ENCODE assay signal across 9 cellular contexts in the genomic region with DNA sequence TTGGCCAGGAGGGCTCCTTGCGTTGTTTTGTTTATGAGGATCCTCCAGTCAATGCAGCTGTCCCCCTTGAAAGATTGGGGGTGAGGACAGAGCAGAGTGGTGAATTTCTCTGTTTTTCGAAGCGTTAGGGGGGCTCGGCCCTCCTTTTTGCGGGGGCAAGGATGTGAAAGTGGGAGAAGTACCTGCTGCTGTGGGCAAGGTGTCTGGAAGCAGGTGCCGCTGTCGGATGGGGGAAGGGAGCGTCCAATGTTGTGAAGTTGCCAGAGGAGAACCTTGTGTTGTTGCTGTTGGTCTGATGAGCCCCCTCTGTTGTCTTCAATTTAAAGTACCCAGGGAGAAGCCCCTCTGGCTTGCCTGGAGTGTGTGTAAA. TPM values are rescaled to one million over a fixed set of nuclear protein-coding genes. Genes with fewer than 3 reads are reported as not detected.
DNase-seq lines count a peak whose midpoint lies in the region; TF ChIP-seq lines count a peak whose summit lies in the region.
"Had no signal": no experiment of that assay in that cellular context is flagged by ENCODE, and none has a peak within 500 bp of the region (broad histone marks: within the 10 kb centered on the region; RNA-seq: fewer than 3 reads in every experiment).

No MANE protein-coding gene starts in this region.

- H3K27me3 ChIP-seq in neural progenitor cell: peaks cover 39% of the 10 kb centered on the region

- H3K4me3 Mint-ChIP-seq in CD14-positive monocyte: peak overlapping the region; percentile 56 to 93
- H3K4me3 Mint-ChIP-seq in neural progenitor cell: peak overlapping the region; percentile 92

- peak overlapping the region; percentile 98 for H3K4me2 ChIP-seq in neural progenitor cell
- H3K4me2 ChIP-seq: KMS-11 had no signal

- TF ChIP-seq CTCF in CD14-positive monocyte (IDR thresholded peaks at IDR 0.05) (no peak), epithelial cell of esophagus (IDR thresholded peaks at IDR 0.05; ENCODE audit: insufficient read depth, low read depth, low read length, missing control alignments) (no peak), neural progenitor cell (IDR thresholded peaks at IDR 0.05) (no peak)

- H3K36me3 Mint-ChIP-seq in CD14-positive monocyte (no peaks in the 10 kb centered on the region), neural progenitor cell (no peaks in the 10 kb centered on the region)

- H3K27ac Mint-ChIP-seq in CD14-positive monocyte (peak overlapping the region in 1 of 7 donors; percentile 43), neural progenitor cell (no peak overlapping the region)

- H3K27me3 Mint-ChIP-seq in CD14-positive monocyte (ENCODE audit: low read depth in 3 of 3) (peaks cover 26 to 41% (median 32%) of the 10 kb centered on the region in 3 donors), neural progenitor cell (ENCODE audit: insufficient read depth, low read depth) (no peaks in the 10 kb centered on the region)

- H3K4me1 ChIP-seq in neural progenitor cell: no peaks in the 10 kb centered on the region

- no peaks in the 10 kb centered on the region for H4K20me1 ChIP-seq in neural progenitor cell (ENCODE audit: low read depth)

- H3K36me3 ChIP-seq in neural progenitor cell: no peaks in the 10 kb centered on the region

- peak overlapping the region; percentile 56 for H3K4me3 ChIP-seq in epithelial cell of esophagus (ENCODE audit: low read length)
- peak overlapping the region; percentile 80 for H3K4me3 ChIP-seq in neural progenitor cell

- H3K27ac ChIP-seq in neural progenitor cell: no peak overlapping the region
- H3K27ac ChIP-seq: KMS-11 had no signal

- H3K79me2 ChIP-seq in neural progenitor cell (ENCODE audit: low read depth): no peaks in the 10 kb centered on the region

- DNase-seq in CD14-positive monocyte (ENCODE audit: low spot score) (no peak), NCI-H2171 (lab: John Stamatoyannopoulos, UW) (peak; percentile 6), epithelial cell of esophagus (ENCODE audit: low read depth) (peak; percentile 14), neural progenitor cell (ENCODE audit: low spot score) (peak; percentile 25), HPDE6-E6E7 (ENCODE audit: extremely low spot score) (no peak), NCI-H187 (lab: John Stamatoyannopoulos, UW) (no peak)
- no peak for DNase-seq in activated CD4-positive, CD25-positive, alpha-beta regulatory T cell (lab: John Stamatoyannopoulos, UW)
- DNase-seq in stimulated activated naive CD4-positive, alpha-beta T cell treated with Interleukin-2 at 50 U/mL for 16 hours (lab: John Stamatoyannopoulos, UW): no peak

- no peaks in the 10 kb centered on the region for H3K9me3 ChIP-seq in neural progenitor cell (ENCODE audit: low read depth)

- H3K9ac ChIP-seq in neural progenitor cell: no peak overlapping the region
- H3K9ac ChIP-seq: KMS-11 had no signal

- peak overlapping the region; percentile 100 for H2AFZ ChIP-seq in neural progenitor cell (replicated peaks)

- no peaks in the 10 kb centered on the region for H3F3A ChIP-seq in neural progenitor cell (ENCODE audit: low read depth)

- H3K4me1 Mint-ChIP-seq in CD14-positive monocyte (peaks cover 12% of the 10 kb centered on the region), neural progenitor cell (peaks cover 3% of the 10 kb centered on the region)

- peaks cover 0 to 5% (median 0%) of the 10 kb centered on the region in 7 donors for H3K9me3 Mint-ChIP-seq in CD14-positive monocyte
- H3K9me3 Mint-ChIP-seq in neural progenitor cell: no peaks in the 10 kb centered on the region

- intact Hi-C loops in CD14-positive monocyte (cut with micrococcal nuclease): no loop called here

RNA-seq across cellular contexts. Expression of a gene that starts 0.6 kb away (rescaled TPM):
- polyA plus RNA-seq in CD14-positive monocyte: not detected
- 2.7 and 6.1 TPM in 2 replicates for total RNA-seq in neural progenitor cell (ENCODE audit: low replicate concordance)

Comparison
In these comparisons a context has a peak if more than half of its experiments do, and no peak if none do; other contexts are left out.
1. DNase-seq: peak in NCI-H2171 (single experiment), epithelial cell of esophagus (single experiment) and neural progenitor cell (single experiment); none in CD14-positive monocyte (single experiment), activated CD4-positive, CD25-positive, alpha-beta regulatory T cell (0 of 4), HPDE6-E6E7 (single experiment), stimulated activated naive CD4-positive, alpha-beta T cell treated with Interleukin-2 at 50 U/mL for 16 hours (single experiment) and NCI-H187 (0 of 2).